In the genomic region with DNA sequence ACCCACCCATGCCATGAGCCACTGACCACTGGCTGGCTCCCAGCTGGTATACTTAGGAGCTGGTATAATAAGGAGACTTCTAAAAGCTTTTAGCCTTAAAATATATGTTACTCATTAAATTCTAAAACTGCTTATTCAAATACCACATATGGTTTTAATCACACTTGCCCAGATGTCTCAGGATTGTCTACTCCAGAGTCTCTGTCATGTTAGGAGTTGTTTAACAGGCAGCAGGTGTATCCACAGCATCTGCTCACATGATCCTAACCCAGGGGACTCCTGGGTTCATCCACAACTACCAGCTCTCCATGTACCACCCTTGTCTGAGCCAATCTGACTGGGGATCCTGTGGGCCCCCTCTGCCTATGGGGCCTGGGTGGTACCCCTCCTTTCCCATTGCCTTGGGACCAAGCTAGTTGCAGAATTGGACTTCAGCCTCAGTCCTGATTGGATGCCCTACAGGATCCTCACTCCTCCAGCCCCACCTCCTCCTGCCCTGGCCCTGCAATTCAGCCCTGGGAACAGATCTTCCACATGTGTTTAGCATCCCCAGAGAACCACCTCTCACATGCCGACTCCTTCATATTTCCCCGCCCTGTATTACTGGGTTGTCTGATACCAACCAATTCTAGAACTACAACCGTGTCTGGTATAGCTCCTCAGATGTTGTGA, we compare ENCODE assay signal across 17 cellular contexts.
A peak's percentile ranks its signal among the peaks of the same experiment; 100 is the strongest.
DNase-seq lines count a peak whose midpoint lies in the region; ATAC-seq and TF ChIP-seq lines count a peak whose summit lies in the region.
"Had no signal": no experiment of that assay in that cellular context is flagged by ENCODE, and none has a peak within 500 bp of the region (broad histone marks: within the 10 kb centered on the region; RNA-seq: fewer than 3 reads in every experiment).

No MANE protein-coding gene starts in this region.

- no peak for ATAC-seq in left ventricle myocardium superior
- no peak for ATAC-seq in RWPE2 (ENCODE audit: low read depth)
- no peak for ATAC-seq in stimulated activated memory B cell treated with anti-CD40 and anti-IgM and Interleukin-4, amounts not matched to agents 10 μg/mL and 1 μg/mL and 100 μg/mL, for 72 hours
- ATAC-seq in GM23338, result no peak
- ATAC-seq: psoas muscle, T-cell had no signal

- H3K27me3 Mint-ChIP-seq in stimulated activated memory B cell treated with anti-CD40 and anti-IgM and Interleukin-4, amounts not matched to agents 10 μg/mL and 1 μg/mL and 100 μg/mL, for 72 hours, result no peaks in the 10 kb centered on the region
- peaks cover 5% of the 10 kb centered on the region for H3K27me3 Mint-ChIP-seq in GM23338 (ENCODE audit: insufficient read depth, low read depth, poor library complexity)
- H3K27me3 Mint-ChIP-seq: central memory CD8-positive, alpha-beta T cell; T-cell had no signal

- no peaks in the 10 kb centered on the region for H3K27me3 ChIP-seq in left ventricle myocardium inferior (ENCODE audit: low read depth)
- no peaks in the 10 kb centered on the region for H3K27me3 ChIP-seq in RWPE2 (ENCODE audit: insufficient read depth, poor library complexity, severe bottlenecking)
- H3K27me3 ChIP-seq in GM23338 (ENCODE audit: insufficient read depth), result no peaks in the 10 kb centered on the region

- H3K27ac ChIP-seq in left ventricle myocardium inferior (replicated peaks) (peak overlapping the region; percentile 21), RWPE2 (ENCODE audit: poor library complexity, severe bottlenecking) (peak overlapping the region; percentile 96), GM23338 (ENCODE audit: low read depth) (no peak overlapping the region)
- H3K27ac ChIP-seq: psoas muscle had no signal

- H3K4me3 ChIP-seq in left ventricle myocardium inferior (no peak overlapping the region), RWPE2 (ENCODE audit: severe bottlenecking) (no peak overlapping the region), GM23338 (no peak overlapping the region)
- H3K4me3 ChIP-seq: psoas muscle had no signal

- H3K9me3 ChIP-seq in left ventricle myocardium inferior (replicated peaks), result no peaks in the 10 kb centered on the region
- no peaks in the 10 kb centered on the region for H3K9me3 ChIP-seq in RWPE2 (ENCODE audit: severe bottlenecking)
- H3K9me3 ChIP-seq: psoas muscle had no signal

- DNase-seq in left ventricle myocardium inferior (no peak), left ventricle myocardium superior (no peak), RWPE2 (ENCODE audit: low spot score) (no peak), fibroblast of gingiva (ENCODE audit: low read depth) (peak; percentile 58), GM23338 (ENCODE audit: low spot score) (no peak), iPS-NIHi7 (ENCODE audit: extremely low spot score) (no peak), pons (ENCODE audit: low spot score) (no peak)
- DNase-seq: activated CD4-positive, alpha-beta T cell treated with anti-CD3 and anti-CD28 coated beads, Interleukin-2, amount 50 U/mL, for 48 hours; activated gamma-delta T cell treated with Interleukin-2 at 50 U/mL for 16 hours; CD8-positive, alpha-beta memory T cell; effector memory CD4-positive, alpha-beta T cell; hypothalamus; psoas muscle; T-cell had no signal

- H3K4me3 Mint-ChIP-seq in stimulated activated memory B cell treated with anti-CD40 and anti-IgM and Interleukin-4, amounts not matched to agents 10 μg/mL and 1 μg/mL and 100 μg/mL, for 72 hours, result no peak overlapping the region
- H3K4me3 Mint-ChIP-seq in GM23338, result no peak overlapping the region
- H3K4me3 Mint-ChIP-seq: CD8-positive, alpha-beta memory T cell; central memory CD8-positive, alpha-beta T cell; nephron; T-cell had no signal

- no peaks in the 10 kb centered on the region for H3K9me2 ChIP-seq in GM23338 (ENCODE audit: insufficient read depth)

- H3K79me2 ChIP-seq in GM23338 (replicated peaks; ENCODE audit: insufficient read depth), result peaks cover 10% of the 10 kb centered on the region; the same call in 1 of the 2 replicates

- no peaks in the 10 kb centered on the region for H3F3A ChIP-seq in GM23338 (replicated peaks; ENCODE audit: low read depth)

- H4K20me1 ChIP-seq in GM23338 (replicated peaks; ENCODE audit: insufficient read depth), result no peaks in the 10 kb centered on the region

- no peaks in the 10 kb centered on the region for H3K9me3 Mint-ChIP-seq in stimulated activated memory B cell treated with anti-CD40 and anti-IgM and Interleukin-4, amounts not matched to agents 10 μg/mL and 1 μg/mL and 100 μg/mL, for 72 hours
- H3K9me3 Mint-ChIP-seq in GM23338, result no peaks in the 10 kb centered on the region
- H3K9me3 Mint-ChIP-seq: CD8-positive, alpha-beta memory T cell; central memory CD8-positive, alpha-beta T cell; nephron; T-cell had no signal

- TF ChIP-seq CTCF in left ventricle myocardium inferior (IDR thresholded peaks at IDR 0.05; ENCODE audit: borderline replicate concordance), result no peak
- no peak for TF ChIP-seq CTCF in RWPE2 (IDR thresholded peaks at IDR 0.05; ENCODE audit: poor library complexity, severe bottlenecking)
- TF ChIP-seq CTCF in GM23338 (conservative IDR thresholded peaks at IDR 0.05; ENCODE audit: low read depth in 2 of 2), result no peak

- H3K36me3 ChIP-seq in left ventricle myocardium inferior (no peaks in the 10 kb centered on the region), RWPE2 (ENCODE audit: low read depth) (peaks cover 33% of the 10 kb centered on the region), GM23338 (ENCODE audit: insufficient read depth) (no peaks in the 10 kb centered on the region)

- H3K4me2 ChIP-seq in GM23338, result no peak overlapping the region

- intact Hi-C loops in left ventricle myocardium inferior (cut with micrococcal nuclease), result no loop called here
- intact Hi-C loops in left ventricle myocardium superior (cut with micrococcal nuclease), result loop anchor here (10.0 kb wide), 1 partner anchor 224 kb away; no protein-coding TSS in a partner anchor

- H3K36me3 Mint-ChIP-seq in stimulated activated memory B cell treated with anti-CD40 and anti-IgM and Interleukin-4, amounts not matched to agents 10 μg/mL and 1 μg/mL and 100 μg/mL, for 72 hours, result peaks cover 26% of the 10 kb centered on the region
- no peaks in the 10 kb centered on the region for H3K36me3 Mint-ChIP-seq in GM23338 (ENCODE audit: low read depth)
- H3K36me3 Mint-ChIP-seq: CD8-positive, alpha-beta memory T cell; T-cell had no signal

- H3K4me1 ChIP-seq in left ventricle myocardium inferior (peaks cover 92% of the 10 kb centered on the region), RWPE2 (ENCODE audit: insufficient read depth, poor library complexity, severe bottlenecking) (peaks cover 95% of the 10 kb centered on the region), GM23338 (ENCODE audit: insufficient read depth) (peaks cover 28% of the 10 kb centered on the region)

- peak overlapping the region; percentile 0 for H3K27ac Mint-ChIP-seq in stimulated activated memory B cell treated with anti-CD40 and anti-IgM and Interleukin-4, amounts not matched to agents 10 μg/mL and 1 μg/mL and 100 μg/mL, for 72 hours
- H3K27ac Mint-ChIP-seq in GM23338, result no peak overlapping the region; the same call in 1 of the 2 replicates
- H3K27ac Mint-ChIP-seq: T-cell had no signal

- H3K4me1 Mint-ChIP-seq in stimulated activated memory B cell treated with anti-CD40 and anti-IgM and Interleukin-4, amounts not matched to agents 10 μg/mL and 1 μg/mL and 100 μg/mL, for 72 hours, result peaks cover 44% of the 10 kb centered on the region
- peaks cover 51% of the 10 kb centered on the region for H3K4me1 Mint-ChIP-seq in GM23338

- no peak overlapping the region for H2AFZ ChIP-seq in GM23338

TF ChIP-seq in GM23338, 12 proteins besides CTCF, POLR2A, EP300 and RAD21 (continues in another document):
- TF ChIP-seq EZH2phosphoT487 (IDR thresholded peaks at IDR 0.05; ENCODE audit: unreplicated experiment) (no peak), CREB1 (CRISPR knock-in tag; IDR thresholded peaks at IDR 0.05; ENCODE audit: low read depth) (no peak), ZNF114 (CRISPR knock-in tag; IDR thresholded peaks at IDR 0.05) (no peak), ZNF331 (CRISPR knock-in tag; IDR thresholded peaks at IDR 0.05; ENCODE audit: low read depth) (no peak), POLR2AphosphoS5 (IDR thresholded peaks at IDR 0.05; ENCODE audit: low read depth) (no peak), EZH2 (IDR thresholded peaks at IDR 0.05; ENCODE audit: low read depth, unreplicated experiment) (no peak), NANOG (IDR thresholded peaks at IDR 0.05; ENCODE audit: borderline replicate concordance) (no peak), STAT1 (IDR thresholded peaks at IDR 0.05; ENCODE audit: unreplicated experiment) (no peak)
- TF ChIP-seq, protein P1, sequence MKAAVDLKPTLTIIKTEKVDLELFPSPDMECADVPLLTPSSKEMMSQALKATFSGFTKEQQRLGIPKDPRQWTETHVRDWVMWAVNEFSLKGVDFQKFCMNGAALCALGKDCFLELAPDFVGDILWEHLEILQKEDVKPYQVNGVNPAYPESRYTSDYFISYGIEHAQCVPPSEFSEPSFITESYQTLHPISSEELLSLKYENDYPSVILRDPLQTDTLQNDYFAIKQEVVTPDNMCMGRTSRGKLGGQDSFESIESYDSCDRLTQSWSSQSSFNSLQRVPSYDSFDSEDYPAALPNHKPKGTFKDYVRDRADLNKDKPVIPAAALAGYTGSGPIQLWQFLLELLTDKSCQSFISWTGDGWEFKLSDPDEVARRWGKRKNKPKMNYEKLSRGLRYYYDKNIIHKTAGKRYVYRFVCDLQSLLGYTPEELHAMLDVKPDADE (IDR thresholded peaks at IDR 0.05), result no peak
- TF ChIP-seq, protein P2, sequence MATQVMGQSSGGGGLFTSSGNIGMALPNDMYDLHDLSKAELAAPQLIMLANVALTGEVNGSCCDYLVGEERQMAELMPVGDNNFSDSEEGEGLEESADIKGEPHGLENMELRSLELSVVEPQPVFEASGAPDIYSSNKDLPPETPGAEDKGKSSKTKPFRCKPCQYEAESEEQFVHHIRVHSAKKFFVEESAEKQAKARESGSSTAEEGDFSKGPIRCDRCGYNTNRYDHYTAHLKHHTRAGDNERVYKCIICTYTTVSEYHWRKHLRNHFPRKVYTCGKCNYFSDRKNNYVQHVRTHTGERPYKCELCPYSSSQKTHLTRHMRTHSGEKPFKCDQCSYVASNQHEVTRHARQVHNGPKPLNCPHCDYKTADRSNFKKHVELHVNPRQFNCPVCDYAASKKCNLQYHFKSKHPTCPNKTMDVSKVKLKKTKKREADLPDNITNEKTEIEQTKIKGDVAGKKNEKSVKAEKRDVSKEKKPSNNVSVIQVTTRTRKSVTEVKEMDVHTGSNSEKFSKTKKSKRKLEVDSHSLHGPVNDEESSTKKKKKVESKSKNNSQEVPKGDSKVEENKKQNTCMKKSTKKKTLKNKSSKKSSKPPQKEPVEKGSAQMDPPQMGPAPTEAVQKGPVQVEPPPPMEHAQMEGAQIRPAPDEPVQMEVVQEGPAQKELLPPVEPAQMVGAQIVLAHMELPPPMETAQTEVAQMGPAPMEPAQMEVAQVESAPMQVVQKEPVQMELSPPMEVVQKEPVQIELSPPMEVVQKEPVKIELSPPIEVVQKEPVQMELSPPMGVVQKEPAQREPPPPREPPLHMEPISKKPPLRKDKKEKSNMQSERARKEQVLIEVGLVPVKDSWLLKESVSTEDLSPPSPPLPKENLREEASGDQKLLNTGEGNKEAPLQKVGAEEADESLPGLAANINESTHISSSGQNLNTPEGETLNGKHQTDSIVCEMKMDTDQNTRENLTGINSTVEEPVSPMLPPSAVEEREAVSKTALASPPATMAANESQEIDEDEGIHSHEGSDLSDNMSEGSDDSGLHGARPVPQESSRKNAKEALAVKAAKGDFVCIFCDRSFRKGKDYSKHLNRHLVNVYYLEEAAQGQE (IDR thresholded peaks at IDR 0.05; ENCODE audit: unreplicated experiment), result no peak
